In genomic region chr18:36185901-36186460, GRCh38 we compare ENCODE assay signal across 1 cellular context.
TF ChIP-seq lines count a peak whose summit lies in the region.

No MANE protein-coding gene starts in this region.

TF ChIP-seq in A549, 52 proteins besides CTCF, POLR2A, EP300 and RAD21 (continued from another document):
- TF ChIP-seq USF2 (IDR thresholded peaks at IDR 0.05), result no peak
- TF ChIP-seq FOSB (CRISPR knock-in tag; IDR thresholded peaks at IDR 0.05), result no peak
- TF ChIP-seq RFX5 (IDR thresholded peaks at IDR 0.05), result no peak
- TF ChIP-seq JUN (IDR thresholded peaks at IDR 0.05), result no peak
- TF ChIP-seq CEBPB (IDR thresholded peaks at IDR 0.05), result no peak
TF ChIP-seq in A549: peak in this region for 0.
